In genomic region chr7:43170571-43170970, GRCh38 we compare ENCODE assay signal across 21 cellular contexts. TPM values are rescaled to one million over a fixed set of nuclear protein-coding genes. Genes with fewer than 3 reads are reported as not detected.
"Had no signal": no experiment of that assay in that cellular context is flagged by ENCODE, and none has a peak within 500 bp of the region (broad histone marks: within the 10 kb centered on the region; RNA-seq: fewer than 3 reads in every experiment).

No MANE protein-coding gene starts in this region.

- H3K27ac ChIP-seq: foreskin keratinocyte, hepatocyte, prostate gland, right atrium auricular region, stomach, suprapubic skin, transverse colon had no signal

- H3K4me3 ChIP-seq: hepatocyte, prostate gland, right atrium auricular region, stomach, suprapubic skin, transverse colon had no signal

- H3K4me2 ChIP-seq: hepatocyte had no signal

- H3K4me1 ChIP-seq: foreskin keratinocyte, prostate gland, right atrium auricular region, stomach, suprapubic skin, transverse colon had no signal

- H3K27me3 ChIP-seq: right atrium auricular region, transverse colon had no signal

- H3K36me3 ChIP-seq: prostate gland, right atrium auricular region, stomach, suprapubic skin, transverse colon had no signal

- H2AFZ ChIP-seq: hepatocyte had no signal

- DNase-seq: activated gamma-delta T cell treated with Interleukin-2 at 50 U/mL for 16 hours; activated T-cell treated with anti-CD3 and anti-CD28 coated beads, Interleukin-2, amount 50 U/mL, for 1 hour; caudate nucleus; effector CD4-positive, alpha-beta T cell; erythroblast; foreskin keratinocyte; glutamatergic neuron; immature natural killer cell; naive B cell; stimulated activated CD4-positive, alpha-beta T cell treated with anti-CD3 and anti-CD28 coated beads, Interleukin-12 subunit alpha, Interleukin-12 subunit beta, amount 100 ng/mL, for 4 hours; stimulated activated CD4-positive, alpha-beta T cell treated with anti-CD3 and anti-CD28 coated beads, Interleukin-4, amount 100 ng/mL, for 4 hours; stomach; T-helper 1 cell; transverse colon had no signal

- FAIRE-seq: endometrium had no signal

- H3K9me3 ChIP-seq: prostate gland, right atrium auricular region, stomach, suprapubic skin, transverse colon had no signal

- ATAC-seq: foreskin keratinocyte had no signal

RNA-seq across cellular contexts. Expression of gene HECW1, which starts 58.1 kb away (rescaled TPM):
- total RNA-seq: foreskin keratinocyte, skeletal muscle tissue had no signal
- polyA plus RNA-seq: immature natural killer cell, liver had no signal
